In genomic region chr6:3456395-3456767, GRCh38 we compare ENCODE assay signal across 8 cellular contexts. TPM values are rescaled to one million over a fixed set of nuclear protein-coding genes. Genes with fewer than 3 reads are reported as not detected.
DNase-seq lines count a peak whose midpoint lies in the region; ATAC-seq, FAIRE-seq and TF ChIP-seq lines count a peak whose summit lies in the region.

No MANE protein-coding gene starts in this region.

- peaks cover 22% of the 10 kb centered on the region for H3K4me1 Mint-ChIP-seq in progenitor cell of endocrine pancreas (ENCODE audit: low read depth)

- peak overlapping the region; percentile 50 for H3K4me2 ChIP-seq in endothelial cell of umbilical vein (ENCODE audit: insufficient read depth, low read length)

- dilution Hi-C loops in endothelial cell of umbilical vein (cut with MboI; ENCODE audit: extremely low pct_ligation_motif_present, low sequenced_read_pairs): no loop called here

- no peak for TF ChIP-seq CTCF in endothelial cell of umbilical vein (IDR thresholded peaks at IDR 0.05; ENCODE audit: extremely low read depth in 1 of 2, insufficient read depth in 1 of 2, low read depth in 1 of 2, low read length in 2 of 2)
- no peak for TF ChIP-seq CTCF in progenitor cell of endocrine pancreas (IDR thresholded peaks at IDR 0.05; ENCODE audit: unreplicated experiment)
- TF ChIP-seq CTCF in GM13977 (IDR thresholded peaks at IDR 0.05; ENCODE audit: extremely low read depth, insufficient read depth, missing control alignments): no peak

- TF ChIP-seq POLR2A in endothelial cell of umbilical vein (IDR thresholded peaks at IDR 0.05; ENCODE audit: low read depth, low read length): no peak

- H3K79me2 ChIP-seq in endothelial cell of umbilical vein (ENCODE audit: control insufficient read depth, insufficient read depth, low read length): no peaks in the 10 kb centered on the region

- peaks cover 5% of the 10 kb centered on the region for H3K4me1 ChIP-seq in endothelial cell of umbilical vein (ENCODE audit: control insufficient read depth, extremely low read depth, insufficient read depth, low read length)

- POLR2A ChIA-PET in endothelial cell of umbilical vein (lab: Charles Lee): no interaction called here

- H3K27ac Mint-ChIP-seq in progenitor cell of endocrine pancreas: no peak overlapping the region

- peaks cover 7 to 20% of the 10 kb centered on the region in 2 experiments for H3K27me3 ChIP-seq in endothelial cell of umbilical vein (ENCODE audit: control insufficient read depth in 2 of 2, insufficient read depth in 2 of 2, low read length in 2 of 2)

- DNase-seq in NCI-H1105 treated with DMSO at 0.1 percent for 48 hours (lab: John Stamatoyannopoulos, UW): peak; percentile 48
- no peak for DNase-seq in NCI-H1105 (lab: John Stamatoyannopoulos, UW)
- no peak for DNase-seq in endothelial cell of umbilical vein (ENCODE audit: low read depth, low spot score)
- DNase-seq in progenitor cell of endocrine pancreas (ENCODE audit: low spot score, unreplicated experiment): peak; percentile 15
- no peak for DNase-seq in GM13977 (ENCODE audit: low spot score)
- DNase-seq in stimulated activated naive CD4-positive, alpha-beta T cell treated with Interleukin-2 at 50 U/mL for 16 hours (lab: John Stamatoyannopoulos, UW): no peak

- peak overlapping the region in 1 of 3 experiments; percentile 67 for H3K4me3 ChIP-seq in endothelial cell of umbilical vein (replicated peaks in 1 of 3; ENCODE audit: insufficient read depth in 1 of 3, low read depth in 1 of 3, low read length in 3 of 3)

- ATAC-seq in HG03442 (IDR thresholded peaks at IDR 0.05; ENCODE audit: unreplicated experiment): peak; percentile 7
- ATAC-seq in HG02938 (IDR thresholded peaks at IDR 0.05; ENCODE audit: unreplicated experiment): no peak

- H3K27ac ChIP-seq in endothelial cell of umbilical vein (ENCODE audit: insufficient read depth, low read depth, low read length): no peak overlapping the region

- H3K9me1 ChIP-seq in endothelial cell of umbilical vein (replicated peaks; ENCODE audit: control insufficient read depth, extremely low read depth, insufficient read depth, low read length): no peaks in the 10 kb centered on the region

- H3K27me3 Mint-ChIP-seq in progenitor cell of endocrine pancreas: no peaks in the 10 kb centered on the region

- CTCF ChIA-PET in endothelial cell of umbilical vein (lab: Charles Lee): interaction anchor here (0.6 to 1.6 kb wide), 6 partner anchors 10 to 175 kb away, joined by 3 to 6 read pairs (median 4); no protein-coding TSS in a partner anchor

- no peaks in the 10 kb centered on the region for H4K20me1 ChIP-seq in endothelial cell of umbilical vein (replicated peaks; ENCODE audit: control insufficient read depth, extremely low read depth, insufficient read depth, low read length)

- in situ Hi-C loops in GM13977 (cut with MboI; ENCODE audit: low pct_unique_long_range_greater_than_20kb, low sequenced_read_pairs, unreplicated experiment): no loop called here

- no peaks in the 10 kb centered on the region for H3K9me3 Mint-ChIP-seq in progenitor cell of endocrine pancreas (ENCODE audit: low read depth)

- H3K36me3 Mint-ChIP-seq in progenitor cell of endocrine pancreas (ENCODE audit: insufficient read depth): no peaks in the 10 kb centered on the region

- intact Hi-C loops in endothelial cell of umbilical vein (cut with micrococcal nuclease): loop anchor here (1.0 to 5.0 kb wide), 3 partner anchors 106 to 276 kb away; no protein-coding TSS in a partner anchor

- H3K36me3 ChIP-seq in endothelial cell of umbilical vein (ENCODE audit: control insufficient read depth in 2 of 2, extremely low read depth in 1 of 2, insufficient read depth in 2 of 2, low read length in 2 of 2): no peaks in the 10 kb centered on the region

- H3K4me3 Mint-ChIP-seq in progenitor cell of endocrine pancreas (ENCODE audit: low read depth): no peak overlapping the region

- H3K9ac ChIP-seq in endothelial cell of umbilical vein (replicated peaks; ENCODE audit: extremely low read depth, insufficient read depth, low read length): no peak overlapping the region

- peak overlapping the region; percentile 46 for H2AFZ ChIP-seq in endothelial cell of umbilical vein (ENCODE audit: low read depth, low read length)

- no peaks in the 10 kb centered on the region for H3K9me3 ChIP-seq in endothelial cell of umbilical vein (replicated peaks; ENCODE audit: control insufficient read depth, insufficient read depth, low read length)

- no TSS peak for BruUV-seq in endothelial cell of umbilical vein (replicated peaks; lab: Mats Ljungman, UMichigan)

- FAIRE-seq in endothelial cell of umbilical vein (lab: Jason Lieb, UNC): no peak

TF ChIP-seq in endothelial cell of umbilical vein, 7 proteins besides CTCF, POLR2A, EP300 and RAD21:
- no peak for TF ChIP-seq MYC (IDR thresholded peaks at IDR 0.05; ENCODE audit: low read depth, low read length)
- no peak for TF ChIP-seq MAX (IDR thresholded peaks at IDR 0.05; ENCODE audit: insufficient read depth, insufficient read length)
- no peak for TF ChIP-seq GATA2 (IDR thresholded peaks at IDR 0.05; ENCODE audit: insufficient read depth, insufficient read length, low read depth, low read length)
- TF ChIP-seq JUN (IDR thresholded peaks at IDR 0.05; ENCODE audit: borderline replicate concordance, insufficient read depth, insufficient read length, low read depth): no peak
- no peak for TF ChIP-seq EZH2 (IDR thresholded peaks at IDR 0.05; ENCODE audit: borderline replicate concordance, low read depth, low read length, severe bottlenecking)
- no peak for TF ChIP-seq POLR2AphosphoS5 (IDR thresholded peaks at IDR 0.05; ENCODE audit: insufficient read depth, low read depth, low read length)
- no peak for TF ChIP-seq FOS (IDR thresholded peaks at IDR 0.05; ENCODE audit: borderline replicate concordance, insufficient read depth, low read length)

RNA-seq across cellular contexts. Expression of gene SLC22A23, which starts 0.5 kb away (rescaled TPM):
- 10.8 and 14.3 TPM in 2 replicates for total RNA-seq in endothelial cell of umbilical vein
- polyA plus RNA-seq in endothelial cell of umbilical vein: 4.0 and 4.2 TPM in 2 replicates
- polyA plus RNA-seq in endothelial cell of umbilical vein (2011; cell fraction: cytosol; rRNA removed): 4.0 and 4.5 TPM in 2 replicates
- polyA plus RNA-seq in endothelial cell of umbilical vein (2011; cell fraction: nucleus; rRNA removed): 8.8 and 10.7 TPM in 2 replicates
- polyA plus RNA-seq in endothelial cell of umbilical vein (2012): 2.7 and 4.0 TPM in 2 replicates
- 11.6 and 15.7 TPM in 2 replicates for polyA minus RNA-seq in endothelial cell of umbilical vein
- 1.0 TPM for polyA minus RNA-seq in endothelial cell of umbilical vein (2011; cell fraction: cytosol; rRNA and poly(A)+ RNA removed)
- 15.9 and 18.5 TPM in 2 replicates for polyA minus RNA-seq in endothelial cell of umbilical vein (2011; cell fraction: nucleus; rRNA and poly(A)+ RNA removed)
- total RNA-seq in progenitor cell of endocrine pancreas: 17.1 and 19.4 TPM in 2 replicates

Comparison
In these comparisons a context has a peak if more than half of its experiments do, and no peak if none do; other contexts are left out.
1. DNase-seq: peak in NCI-H1105 treated with DMSO at 0.1 percent for 48 hours (single experiment) and progenitor cell of endocrine pancreas (single experiment); none in NCI-H1105 (single experiment), endothelial cell of umbilical vein (single experiment), GM13977 (single experiment) and stimulated activated naive CD4-positive, alpha-beta T cell treated with Interleukin-2 at 50 U/mL for 16 hours (single experiment).